Comparison of ENCODE assay signal across 18 cellular contexts in the genomic region with DNA sequence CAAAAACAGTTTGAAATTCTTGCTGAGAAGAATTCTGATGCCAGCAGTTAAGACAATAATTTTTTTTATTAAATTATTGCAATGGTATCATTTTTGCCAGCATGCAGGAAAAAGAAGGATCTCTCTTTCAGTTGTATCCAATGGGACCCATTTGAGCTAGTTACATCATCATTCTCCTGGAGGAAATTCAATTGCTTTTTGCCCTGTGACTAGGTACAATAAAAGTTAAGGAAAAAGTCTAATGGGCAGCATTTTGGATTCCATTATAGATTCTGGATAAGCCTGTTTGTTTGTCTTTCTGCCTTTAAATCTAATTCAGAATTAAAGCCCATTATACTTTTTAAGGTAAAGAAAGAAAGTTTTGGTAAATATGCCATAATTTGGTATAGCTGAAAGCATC. TPM values are rescaled to one million over a fixed set of nuclear protein-coding genes. Genes with fewer than 3 reads are reported as not detected.
DNase-seq lines count a peak whose midpoint lies in the region; ATAC-seq, FAIRE-seq and TF ChIP-seq lines count a peak whose summit lies in the region.
"Had no signal": no experiment of that assay in that cellular context is flagged by ENCODE, and none has a peak within 500 bp of the region (broad histone marks: within the 10 kb centered on the region; RNA-seq: fewer than 3 reads in every experiment).

No MANE protein-coding gene starts in this region.

- no peak overlapping the region for H3K4me3 ChIP-seq in GM23338
- H3K4me3 ChIP-seq in HCT116 (replicated peaks in 1 of 2; ENCODE audit: low read depth in 1 of 2, low read length in 2 of 2), result no peak overlapping the region
- H3K4me3 ChIP-seq in small intestine (ENCODE audit: low read depth in 1 of 2, low read length in 2 of 2), result no peak overlapping the region
- no peak overlapping the region for H3K4me3 ChIP-seq in tibial nerve
- H3K4me3 ChIP-seq: HAP-1 had no signal

- intact Hi-C loops in HCT116 (cut with micrococcal nuclease), result no loop called here

- H3K27ac ChIP-seq in GM23338 (ENCODE audit: low read depth) (no peak overlapping the region), HCT116 (ENCODE audit: low read depth, low read length) (no peak overlapping the region), small intestine (ENCODE audit: low read depth in 1 of 2, low read length in 1 of 2) (no peak overlapping the region), tibial nerve (no peak overlapping the region)

- H3K27ac Mint-ChIP-seq in GM23338, result no peak overlapping the region
- H3K27ac Mint-ChIP-seq: CD4-positive, alpha-beta memory T cell had no signal

- no peak for FAIRE-seq in small intestine (lab: Jason Lieb, UNC)
- FAIRE-seq: G401.6, GM12892, GM19239, H54 had no signal

- H3K9ac ChIP-seq in HCT116 (ENCODE audit: low read length), result no peak overlapping the region

- no peaks in the 10 kb centered on the region for H3K4me1 Mint-ChIP-seq in GM23338
- H3K4me1 Mint-ChIP-seq: CD4-positive, alpha-beta memory T cell had no signal

- no peak for TF ChIP-seq POLR2A in HCT116 (IDR thresholded peaks at IDR 0.05; ENCODE audit: borderline replicate concordance, extremely low read depth, insufficient read depth, insufficient read length)
- no peak for TF ChIP-seq POLR2A in tibial nerve (IDR thresholded peaks at IDR 0.05)

- H3K4me1 ChIP-seq in GM23338 (ENCODE audit: insufficient read depth), result no peaks in the 10 kb centered on the region
- no peaks in the 10 kb centered on the region for H3K4me1 ChIP-seq in HCT116 (ENCODE audit: control insufficient read depth in 1 of 2, insufficient read depth in 2 of 2, low read length in 2 of 2)
- H3K4me1 ChIP-seq in small intestine (ENCODE audit: control insufficient read depth in 2 of 2, insufficient read depth in 1 of 2, low read depth in 1 of 2, low read length in 1 of 2), result no peaks in the 10 kb centered on the region
- no peaks in the 10 kb centered on the region for H3K4me1 ChIP-seq in tibial nerve
- H3K4me1 ChIP-seq: Caco-2 had no signal

- no TSS peak for BruUV-seq in HCT116 (replicated peaks; lab: Mats Ljungman, UMichigan)

- ATAC-seq in GM23338, result no peak
- no peak for ATAC-seq in HCT116
- peak; percentile 77 for ATAC-seq in left lobe of liver

- H3K9me3 ChIP-seq in HCT116 (ENCODE audit: control insufficient read depth in 1 of 2, insufficient read depth in 1 of 2, low read depth in 1 of 2, low read length in 2 of 2) (no peaks in the 10 kb centered on the region), small intestine (ENCODE audit: control insufficient read depth, low read depth) (no peaks in the 10 kb centered on the region), tibial nerve (no peaks in the 10 kb centered on the region)
- H3K9me3 ChIP-seq: Caco-2, HAP-1 had no signal

- H3K27me3 Mint-ChIP-seq in GM23338 (ENCODE audit: insufficient read depth, low read depth, poor library complexity), result peaks cover 3% of the 10 kb centered on the region
- H3K27me3 Mint-ChIP-seq: CD4-positive, alpha-beta memory T cell had no signal

- no peaks in the 10 kb centered on the region for H3K79me2 ChIP-seq in GM23338 (replicated peaks; ENCODE audit: insufficient read depth)
- no peaks in the 10 kb centered on the region for H3K79me2 ChIP-seq in HCT116 (ENCODE audit: insufficient read depth, low read length)

- no peak for TF ChIP-seq EP300 in tibial nerve (IDR thresholded peaks at IDR 0.05)

- H3K4me3 Mint-ChIP-seq in GM23338, result no peak overlapping the region
- H3K4me3 Mint-ChIP-seq: CD4-positive, alpha-beta memory T cell had no signal

- no peaks in the 10 kb centered on the region for H3K36me3 ChIP-seq in GM23338 (ENCODE audit: insufficient read depth)
- H3K36me3 ChIP-seq in HCT116 (ENCODE audit: control insufficient read depth in 1 of 2, insufficient read depth in 2 of 2, low read length in 2 of 2), result no peaks in the 10 kb centered on the region
- H3K36me3 ChIP-seq in small intestine (ENCODE audit: control insufficient read depth in 2 of 2, insufficient read depth in 2 of 2, low read length in 2 of 2), result no peaks in the 10 kb centered on the region
- H3K36me3 ChIP-seq in tibial nerve, result no peaks in the 10 kb centered on the region
- H3K36me3 ChIP-seq: HAP-1 had no signal

- CTCF ChIA-PET in HCT116 (lab: Charles Lee), result interaction anchor here (0.9 kb wide), 1 partner anchor 12 kb away, joined by 3 read pairs; no protein-coding TSS in a partner anchor

- H4K20me1 ChIP-seq in GM23338 (replicated peaks; ENCODE audit: insufficient read depth), result no peaks in the 10 kb centered on the region
- no peaks in the 10 kb centered on the region for H4K20me1 ChIP-seq in HCT116 (ENCODE audit: insufficient read depth)

- TF ChIP-seq RAD21 in HCT116 (IDR thresholded peaks at IDR 0.05; ENCODE audit: low read depth), result no peak

- H3K36me3 Mint-ChIP-seq in GM23338 (ENCODE audit: low read depth), result no peaks in the 10 kb centered on the region
- H3K36me3 Mint-ChIP-seq: CD4-positive, alpha-beta memory T cell had no signal

- H3K27me3 ChIP-seq in GM23338 (ENCODE audit: insufficient read depth) (no peaks in the 10 kb centered on the region), HCT116 (ENCODE audit: insufficient read depth, low read length) (no peaks in the 10 kb centered on the region), small intestine (ENCODE audit: control insufficient read depth in 2 of 2, insufficient read depth in 2 of 2, low read length in 2 of 2) (no peaks in the 10 kb centered on the region), tibial nerve (no peaks in the 10 kb centered on the region)

- no peak overlapping the region for H3K4me2 ChIP-seq in GM23338
- H3K4me2 ChIP-seq in HCT116 (ENCODE audit: low read length), result no peak overlapping the region

- H2AFZ ChIP-seq in GM23338 (peak overlapping the region; percentile 48; the same call in 1 of the 2 replicates), HCT116 (ENCODE audit: low read depth, low read length, poor library complexity, severe bottlenecking) (peak overlapping the region; percentile 2)

- TF ChIP-seq CTCF in GM23338 (conservative IDR thresholded peaks at IDR 0.05; ENCODE audit: low read depth in 2 of 2) (no peak), HCT116 (IDR thresholded peaks at IDR 0.05 in 2 of 3, conservative IDR thresholded peaks at IDR 0.05 in 1 of 3; ENCODE audit: borderline replicate concordance in 1 of 3, insufficient read depth in 1 of 3, low read depth in 2 of 3, low read length in 2 of 3) (no peak), tibial nerve (IDR thresholded peaks at IDR 0.05) (no peak)

- H3K9me3 Mint-ChIP-seq in GM23338, result no peaks in the 10 kb centered on the region
- H3K9me3 Mint-ChIP-seq: CD4-positive, alpha-beta memory T cell had no signal

- no peak for DNase-seq in GM23338 (ENCODE audit: low spot score)
- no peak for DNase-seq in HCT116 (ENCODE audit: low read depth, low spot score)
- no peak for DNase-seq in left lobe of liver (ENCODE audit: low spot score)
- DNase-seq in small intestine, result peak; percentile 31
- no peak for DNase-seq in activated CD4-positive, CD25-positive, alpha-beta regulatory T cell treated with anti-CD3 and anti-CD28 coated beads, Interleukin-2, amount 50 U/mL, for 72 hours
- no peak for DNase-seq in COR-L47 (lab: John Stamatoyannopoulos, UW)
- DNase-seq in tibial nerve (ENCODE audit: low spot score in 2 of 2), result no peak
- DNase-seq: C1 segment of cervical spinal cord; Caco-2; CD4-positive, alpha-beta memory T cell; DMS153; DND-41; GOT3 had no signal

- no peaks in the 10 kb centered on the region for H3F3A ChIP-seq in GM23338 (replicated peaks; ENCODE audit: low read depth)

- RAD21 ChIA-PET in HCT116 (lab: Charles Lee; ENCODE audit: low non-redundant PET in 1 of 2, low total read pairs in 2 of 2, uncharacterized antibody in 2 of 2, unreplicated experiment in 2 of 2), result no interaction called here

- H3K9me2 ChIP-seq in GM23338 (ENCODE audit: insufficient read depth), result no peaks in the 10 kb centered on the region; the same call in 1 of the 2 replicates
- H3K9me2 ChIP-seq in HCT116 (ENCODE audit: insufficient read depth), result no peaks in the 10 kb centered on the region

- POLR2A ChIA-PET in HCT116 (lab: Charles Lee), result no interaction called here

TF ChIP-seq in HCT116, 20 proteins besides CTCF, POLR2A, EP300 and RAD21:
- no peak for TF ChIP-seq SIN3A (IDR thresholded peaks at IDR 0.05; ENCODE audit: low read depth)

RNA-seq across cellular contexts. Expression of a gene that starts 10.5 kb away (rescaled TPM):
- total RNA-seq in GM23338 (2014; rRNA removed; shearing (Covaris generic)), result 44.6 and 53.3 TPM in 2 replicates
- 24.7 and 30.7 TPM in 2 replicates for polyA plus RNA-seq in GM23338 (2016; fragmentation: Nextera tagmentation; extraction: Ambion mirVana)
- total RNA-seq in HCT116 (2021; ENCODE audit: unreplicated experiment), result 47.7 TPM
- 10.7 and 15.4 TPM in 2 replicates for polyA plus RNA-seq in HCT116 (2012)
- 22.9 TPM for total RNA-seq in left lobe of liver
- 10 to 100 TPM; 17.0 to 24.6 (median 18.1) TPM for polyA plus RNA-seq in small intestine
- 100 to 1,000 TPM in 2 of 4 donors, 10 to 100 TPM in 2; 88.3 to 122 (median 99.7) TPM for total RNA-seq in tibial nerve

RNA-seq across cellular contexts. Expression of a gene that starts 40.3 kb away (rescaled TPM):
- 125 and 168 TPM in 2 replicates for total RNA-seq in GM23338 (2014; rRNA removed; shearing (Covaris generic))
- 166 and 190 TPM in 2 replicates for polyA plus RNA-seq in GM23338 (2016; fragmentation: Nextera tagmentation; extraction: Ambion mirVana)
- total RNA-seq in HCT116 (2021; ENCODE audit: unreplicated experiment), result 163 TPM
- polyA plus RNA-seq in HCT116 (2012), result 82.6 and 94.0 TPM in 2 replicates
- 86.8 TPM for total RNA-seq in left lobe of liver
- 100 to 1,000 TPM in 2 of 3 donors, 10 to 100 TPM in 1; 94.0 to 146 (median 102) TPM for polyA plus RNA-seq in small intestine
- 100 to 1,000 TPM in 1 of 4 donors, 10 to 100 TPM in 3; 85.1 to 133 (median 93.4) TPM for total RNA-seq in tibial nerve
